ENCODE assay signal across 1 cellular context in the genomic region with DNA sequence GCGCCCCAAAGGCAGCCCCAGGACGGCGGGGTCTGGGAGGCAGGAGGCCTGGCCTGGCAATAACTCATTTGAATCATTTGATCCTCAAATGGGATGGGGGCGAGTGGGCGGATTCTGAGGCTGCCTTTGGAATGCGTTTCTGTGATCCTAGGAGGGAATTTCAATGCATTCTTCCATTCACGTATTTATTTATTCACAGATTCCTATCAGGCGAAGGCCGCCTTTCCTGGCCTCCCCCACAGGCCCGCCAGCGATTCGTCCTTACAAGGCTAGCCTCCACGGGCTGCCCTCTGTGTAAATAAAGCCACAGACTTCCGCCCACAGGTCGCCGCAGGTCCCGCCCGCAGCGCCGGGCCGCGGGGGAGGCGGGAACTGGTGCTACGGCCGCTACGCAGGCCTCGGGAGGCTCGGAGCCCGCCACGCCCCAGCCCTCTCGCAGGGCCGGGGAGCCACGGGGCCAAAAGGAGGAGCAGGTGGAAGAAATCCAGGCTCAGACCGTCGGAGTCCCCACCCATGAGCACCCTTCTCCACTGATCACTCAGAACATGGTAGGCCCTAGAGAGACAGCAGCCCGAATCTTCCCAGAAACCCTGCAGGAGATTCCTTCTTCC.
TF ChIP-seq lines count a peak whose summit lies in the region.

No MANE protein-coding gene starts in this region.

TF ChIP-seq in GM12878, 131 proteins besides CTCF, POLR2A, EP300 and RAD21 (continued from another document):
- TF ChIP-seq, protein P1, sequence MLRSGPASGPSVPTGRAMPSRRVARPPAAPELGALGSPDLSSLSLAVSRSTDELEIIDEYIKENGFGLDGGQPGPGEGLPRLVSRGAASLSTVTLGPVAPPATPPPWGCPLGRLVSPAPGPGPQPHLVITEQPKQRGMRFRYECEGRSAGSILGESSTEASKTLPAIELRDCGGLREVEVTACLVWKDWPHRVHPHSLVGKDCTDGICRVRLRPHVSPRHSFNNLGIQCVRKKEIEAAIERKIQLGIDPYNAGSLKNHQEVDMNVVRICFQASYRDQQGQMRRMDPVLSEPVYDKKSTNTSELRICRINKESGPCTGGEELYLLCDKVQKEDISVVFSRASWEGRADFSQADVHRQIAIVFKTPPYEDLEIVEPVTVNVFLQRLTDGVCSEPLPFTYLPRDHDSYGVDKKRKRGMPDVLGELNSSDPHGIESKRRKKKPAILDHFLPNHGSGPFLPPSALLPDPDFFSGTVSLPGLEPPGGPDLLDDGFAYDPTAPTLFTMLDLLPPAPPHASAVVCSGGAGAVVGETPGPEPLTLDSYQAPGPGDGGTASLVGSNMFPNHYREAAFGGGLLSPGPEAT (IDR thresholded peaks at IDR 0.05; ENCODE audit: low read depth) = 0 out of 2 replicates have a peak, but pooled peaks have one; percentile 3
- TF ChIP-seq, protein P2, sequence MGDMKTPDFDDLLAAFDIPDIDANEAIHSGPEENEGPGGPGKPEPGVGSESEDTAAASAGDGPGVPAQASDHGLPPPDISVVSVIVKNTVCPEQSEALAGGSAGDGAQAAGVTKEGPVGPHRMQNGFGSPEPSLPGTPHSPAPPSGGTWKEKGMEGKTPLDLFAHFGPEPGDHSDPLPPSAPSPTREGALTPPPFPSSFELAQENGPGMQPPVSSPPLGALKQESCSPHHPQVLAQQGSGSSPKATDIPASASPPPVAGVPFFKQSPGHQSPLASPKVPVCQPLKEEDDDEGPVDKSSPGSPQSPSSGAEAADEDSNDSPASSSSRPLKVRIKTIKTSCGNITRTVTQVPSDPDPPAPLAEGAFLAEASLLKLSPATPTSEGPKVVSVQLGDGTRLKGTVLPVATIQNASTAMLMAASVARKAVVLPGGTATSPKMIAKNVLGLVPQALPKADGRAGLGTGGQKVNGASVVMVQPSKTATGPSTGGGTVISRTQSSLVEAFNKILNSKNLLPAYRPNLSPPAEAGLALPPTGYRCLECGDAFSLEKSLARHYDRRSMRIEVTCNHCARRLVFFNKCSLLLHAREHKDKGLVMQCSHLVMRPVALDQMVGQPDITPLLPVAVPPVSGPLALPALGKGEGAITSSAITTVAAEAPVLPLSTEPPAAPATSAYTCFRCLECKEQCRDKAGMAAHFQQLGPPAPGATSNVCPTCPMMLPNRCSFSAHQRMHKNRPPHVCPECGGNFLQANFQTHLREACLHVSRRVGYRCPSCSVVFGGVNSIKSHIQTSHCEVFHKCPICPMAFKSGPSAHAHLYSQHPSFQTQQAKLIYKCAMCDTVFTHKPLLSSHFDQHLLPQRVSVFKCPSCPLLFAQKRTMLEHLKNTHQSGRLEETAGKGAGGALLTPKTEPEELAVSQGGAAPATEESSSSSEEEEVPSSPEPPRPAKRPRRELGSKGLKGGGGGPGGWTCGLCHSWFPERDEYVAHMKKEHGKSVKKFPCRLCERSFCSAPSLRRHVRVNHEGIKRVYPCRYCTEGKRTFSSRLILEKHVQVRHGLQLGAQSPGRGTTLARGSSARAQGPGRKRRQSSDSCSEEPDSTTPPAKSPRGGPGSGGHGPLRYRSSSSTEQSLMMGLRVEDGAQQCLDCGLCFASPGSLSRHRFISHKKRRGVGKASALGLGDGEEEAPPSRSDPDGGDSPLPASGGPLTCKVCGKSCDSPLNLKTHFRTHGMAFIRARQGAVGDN (IDR thresholded peaks at IDR 0.05) = 0 out of 2 replicates have a peak, but pooled peaks have one; percentile 27
- TF ChIP-seq, protein P3, sequence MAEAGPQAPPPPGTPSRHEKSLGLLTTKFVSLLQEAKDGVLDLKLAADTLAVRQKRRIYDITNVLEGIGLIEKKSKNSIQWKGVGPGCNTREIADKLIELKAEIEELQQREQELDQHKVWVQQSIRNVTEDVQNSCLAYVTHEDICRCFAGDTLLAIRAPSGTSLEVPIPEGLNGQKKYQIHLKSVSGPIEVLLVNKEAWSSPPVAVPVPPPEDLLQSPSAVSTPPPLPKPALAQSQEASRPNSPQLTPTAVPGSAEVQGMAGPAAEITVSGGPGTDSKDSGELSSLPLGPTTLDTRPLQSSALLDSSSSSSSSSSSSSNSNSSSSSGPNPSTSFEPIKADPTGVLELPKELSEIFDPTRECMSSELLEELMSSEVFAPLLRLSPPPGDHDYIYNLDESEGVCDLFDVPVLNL (IDR thresholded peaks at IDR 0.05; ENCODE audit: low read depth, low read length) = no peak
- TF ChIP-seq ETV6 (conservative IDR thresholded peaks at IDR 0.05 in 1 of 2, IDR thresholded peaks at IDR 0.05 in 1 of 2; ENCODE audit: borderline replicate concordance in 1 of 2, low read depth in 1 of 2) (0 out of 4 replicates have a peak, but pooled peaks of 1 of the 2 experiments have one; percentile 21), RB1 (IDR thresholded peaks at IDR 0.05; ENCODE audit: borderline replicate concordance) (peak; percentile 84; the same call in 1 of the 2 replicates), BRCA1 (IDR thresholded peaks at IDR 0.05; ENCODE audit: low read depth, low read length) (no peak), CHD2 (IDR thresholded peaks at IDR 0.05; ENCODE audit: borderline replicate concordance, low read depth, low read length) (no peak), SREBF2 (IDR thresholded peaks at IDR 0.05; ENCODE audit: low read length) (no peak), DPF2 (IDR thresholded peaks at IDR 0.05) (peak; percentile 69; the same call in 1 of the 2 replicates), SMARCA5 (IDR thresholded peaks at IDR 0.05) (peak; percentile 0; the same call in 1 of the 2 replicates), EGR1 (IDR thresholded peaks at IDR 0.05; ENCODE audit: borderline replicate concordance in 1 of 2, low read depth in 2 of 2, low read length in 2 of 2) (peak in 1 of 2 experiments; percentile 76; a peak in 1 of 3 replicates), GATAD2B (conservative IDR thresholded peaks at IDR 0.05; ENCODE audit: low read depth) (0 out of 2 replicates have a peak, but pooled peaks have one; percentile 42), ZNF217 (IDR thresholded peaks at IDR 0.05) (no peak), KAT2A (conservative IDR thresholded peaks at IDR 0.05; ENCODE audit: control insufficient read depth, low read depth, low read length) (no peak), BHLHE40 (IDR thresholded peaks at IDR 0.05; ENCODE audit: borderline replicate concordance in 1 of 2, low read depth in 2 of 2, low read length in 1 of 2) (peak in 1 of 2 experiments; percentile 45; a peak in 1 of 4 replicates), TBL1XR1 (IDR thresholded peaks at IDR 0.05; ENCODE audit: low read depth, low read length) (0 out of 2 replicates have a peak, but pooled peaks have one; percentile 22), RUNX3 (IDR thresholded peaks at IDR 0.05; ENCODE audit: low read length) (peak; percentile 90), NR2F1 (conservative IDR thresholded peaks at IDR 0.05) (peak; percentile 89), SPI1 (IDR thresholded peaks at IDR 0.05; ENCODE audit: borderline replicate concordance, insufficient read depth, low read depth, low read length) (0 out of 2 replicates have a peak, but pooled peaks have one; percentile 22), KDM1A (IDR thresholded peaks at IDR 0.05; ENCODE audit: borderline replicate concordance) (no peak), CBFB (IDR thresholded peaks at IDR 0.05; ENCODE audit: low read depth) (peak; percentile 71), LARP7 (IDR thresholded peaks at IDR 0.05) (0 out of 2 replicates have a peak, but pooled peaks have one; percentile 11), GABPA (IDR thresholded peaks at IDR 0.05; ENCODE audit: low read depth) (no peak), SMAD5 (IDR thresholded peaks at IDR 0.05; ENCODE audit: low read depth) (no peak), CBX3 (IDR thresholded peaks at IDR 0.05; ENCODE audit: borderline replicate concordance, low read depth) (no peak), EED (IDR thresholded peaks at IDR 0.05; ENCODE audit: low read depth) (peak; percentile 58; the same call in 1 of the 2 replicates)
- TF ChIP-seq, protein P4, sequence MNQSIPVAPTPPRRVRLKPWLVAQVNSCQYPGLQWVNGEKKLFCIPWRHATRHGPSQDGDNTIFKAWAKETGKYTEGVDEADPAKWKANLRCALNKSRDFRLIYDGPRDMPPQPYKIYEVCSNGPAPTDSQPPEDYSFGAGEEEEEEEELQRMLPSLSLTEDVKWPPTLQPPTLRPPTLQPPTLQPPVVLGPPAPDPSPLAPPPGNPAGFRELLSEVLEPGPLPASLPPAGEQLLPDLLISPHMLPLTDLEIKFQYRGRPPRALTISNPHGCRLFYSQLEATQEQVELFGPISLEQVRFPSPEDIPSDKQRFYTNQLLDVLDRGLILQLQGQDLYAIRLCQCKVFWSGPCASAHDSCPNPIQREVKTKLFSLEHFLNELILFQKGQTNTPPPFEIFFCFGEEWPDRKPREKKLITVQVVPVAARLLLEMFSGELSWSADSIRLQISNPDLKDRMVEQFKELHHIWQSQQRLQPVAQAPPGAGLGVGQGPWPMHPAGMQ (IDR thresholded peaks at IDR 0.05; ENCODE audit: borderline replicate concordance) = no peak
- TF ChIP-seq, protein P5, sequence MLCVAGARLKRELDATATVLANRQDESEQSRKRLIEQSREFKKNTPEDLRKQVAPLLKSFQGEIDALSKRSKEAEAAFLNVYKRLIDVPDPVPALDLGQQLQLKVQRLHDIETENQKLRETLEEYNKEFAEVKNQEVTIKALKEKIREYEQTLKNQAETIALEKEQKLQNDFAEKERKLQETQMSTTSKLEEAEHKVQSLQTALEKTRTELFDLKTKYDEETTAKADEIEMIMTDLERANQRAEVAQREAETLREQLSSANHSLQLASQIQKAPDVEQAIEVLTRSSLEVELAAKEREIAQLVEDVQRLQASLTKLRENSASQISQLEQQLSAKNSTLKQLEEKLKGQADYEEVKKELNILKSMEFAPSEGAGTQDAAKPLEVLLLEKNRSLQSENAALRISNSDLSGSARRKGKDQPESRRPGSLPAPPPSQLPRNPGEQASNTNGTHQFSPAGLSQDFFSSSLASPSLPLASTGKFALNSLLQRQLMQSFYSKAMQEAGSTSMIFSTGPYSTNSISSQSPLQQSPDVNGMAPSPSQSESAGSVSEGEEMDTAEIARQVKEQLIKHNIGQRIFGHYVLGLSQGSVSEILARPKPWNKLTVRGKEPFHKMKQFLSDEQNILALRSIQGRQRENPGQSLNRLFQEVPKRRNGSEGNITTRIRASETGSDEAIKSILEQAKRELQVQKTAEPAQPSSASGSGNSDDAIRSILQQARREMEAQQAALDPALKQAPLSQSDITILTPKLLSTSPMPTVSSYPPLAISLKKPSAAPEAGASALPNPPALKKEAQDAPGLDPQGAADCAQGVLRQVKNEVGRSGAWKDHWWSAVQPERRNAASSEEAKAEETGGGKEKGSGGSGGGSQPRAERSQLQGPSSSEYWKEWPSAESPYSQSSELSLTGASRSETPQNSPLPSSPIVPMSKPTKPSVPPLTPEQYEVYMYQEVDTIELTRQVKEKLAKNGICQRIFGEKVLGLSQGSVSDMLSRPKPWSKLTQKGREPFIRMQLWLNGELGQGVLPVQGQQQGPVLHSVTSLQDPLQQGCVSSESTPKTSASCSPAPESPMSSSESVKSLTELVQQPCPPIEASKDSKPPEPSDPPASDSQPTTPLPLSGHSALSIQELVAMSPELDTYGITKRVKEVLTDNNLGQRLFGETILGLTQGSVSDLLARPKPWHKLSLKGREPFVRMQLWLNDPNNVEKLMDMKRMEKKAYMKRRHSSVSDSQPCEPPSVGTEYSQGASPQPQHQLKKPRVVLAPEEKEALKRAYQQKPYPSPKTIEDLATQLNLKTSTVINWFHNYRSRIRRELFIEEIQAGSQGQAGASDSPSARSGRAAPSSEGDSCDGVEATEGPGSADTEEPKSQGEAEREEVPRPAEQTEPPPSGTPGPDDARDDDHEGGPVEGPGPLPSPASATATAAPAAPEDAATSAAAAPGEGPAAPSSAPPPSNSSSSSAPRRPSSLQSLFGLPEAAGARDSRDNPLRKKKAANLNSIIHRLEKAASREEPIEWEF (IDR thresholded peaks at IDR 0.05; ENCODE audit: insufficient replicate concordance, low read depth, low read length) = no peak
